ENCODE assay signal across 9 cellular contexts in the genomic region with DNA sequence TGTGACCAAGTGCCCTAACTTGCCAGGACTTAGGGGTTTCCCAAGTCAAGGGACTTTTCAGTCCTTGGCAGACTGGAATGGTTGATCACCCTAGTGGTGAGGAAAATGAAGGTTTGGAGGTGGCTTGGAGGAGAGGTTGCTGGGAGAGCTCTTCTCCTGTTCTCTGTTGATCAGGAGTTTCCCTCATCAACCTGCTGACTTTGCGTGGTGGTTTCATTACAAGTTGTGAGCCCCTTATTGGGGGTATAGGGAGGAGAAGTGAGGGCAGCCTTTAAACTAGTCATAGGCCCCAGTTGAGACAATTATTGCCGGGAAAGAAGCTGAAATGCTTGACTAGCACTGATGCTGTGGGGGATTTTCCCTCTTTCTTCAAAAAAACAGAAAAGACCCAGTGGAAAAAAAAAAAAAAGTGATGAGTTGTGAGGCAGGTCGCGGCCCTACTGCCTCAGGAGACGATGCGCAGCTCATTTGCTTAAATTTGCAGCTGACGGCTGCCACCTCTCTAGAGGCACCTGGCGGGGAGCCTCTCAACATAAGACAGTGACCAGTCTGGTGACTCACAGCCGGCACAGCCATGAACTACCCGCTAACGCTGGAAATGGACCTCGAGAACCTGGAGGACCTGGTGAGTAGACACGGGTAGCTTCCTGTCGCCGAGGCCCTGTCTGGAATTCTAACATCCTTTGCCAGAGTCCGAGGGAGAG. TPM values are rescaled to one million over a fixed set of nuclear protein-coding genes. Genes with fewer than 3 reads are reported as not detected.
DNase-seq lines count a peak whose midpoint lies in the region; ATAC-seq and TF ChIP-seq lines count a peak whose summit lies in the region.
"Had no signal": no experiment of that assay in that cellular context is flagged by ENCODE, and none has a peak within 500 bp of the region (broad histone marks: within the 10 kb centered on the region; RNA-seq: fewer than 3 reads in every experiment).

A gene with protein sequence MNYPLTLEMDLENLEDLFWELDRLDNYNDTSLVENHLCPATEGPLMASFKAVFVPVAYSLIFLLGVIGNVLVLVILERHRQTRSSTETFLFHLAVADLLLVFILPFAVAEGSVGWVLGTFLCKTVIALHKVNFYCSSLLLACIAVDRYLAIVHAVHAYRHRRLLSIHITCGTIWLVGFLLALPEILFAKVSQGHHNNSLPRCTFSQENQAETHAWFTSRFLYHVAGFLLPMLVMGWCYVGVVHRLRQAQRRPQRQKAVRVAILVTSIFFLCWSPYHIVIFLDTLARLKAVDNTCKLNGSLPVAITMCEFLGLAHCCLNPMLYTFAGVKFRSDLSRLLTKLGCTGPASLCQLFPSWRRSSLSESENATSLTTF (plus strand): TSS at position 525 of the 704 bp plus-strand sequence. CDS start 50 bp downstream, at position 575.

- DNase-seq in RWPE1 (ENCODE audit: low spot score) (no peak), HEK293T (ENCODE audit: extremely low spot score) (no peak), NCI-H524 treated with DMSO at 0.1 percent for 48 hours (lab: John Stamatoyannopoulos, UW) (no peak), NCI-H69 (lab: John Stamatoyannopoulos, UW) (no peak)

- peaks cover 52% of the 10 kb centered on the region for H3K4me1 ChIP-seq in mononuclear cell (ENCODE audit: insufficient read depth, low read length)

- no peaks in the 10 kb centered on the region for H3K9me3 ChIP-seq in mononuclear cell (ENCODE audit: low read depth, low read length)

- TF ChIP-seq CTCF in VCaP (conservative IDR thresholded peaks at IDR 0.05) (no peak), RWPE1 (conservative IDR thresholded peaks at IDR 0.05; ENCODE audit: low read depth) (no peak)

- H3K27me3 ChIP-seq in mononuclear cell (ENCODE audit: insufficient read depth, low read length), result no peaks in the 10 kb centered on the region

- CTCF ChIA-PET in RWPE1 (lab: Yijun Ruan, JAX), result interaction anchor here (0.6 to 0.8 kb wide), 3 partner anchors 47 to 99 kb away, joined by 3 to 6 read pairs (median 4); no protein-coding TSS in a partner anchor
- CTCF ChIA-PET in HEK293T (lab: Yijun Ruan, JAX), result interaction anchor here (1.2 kb wide), 1 partner anchor 194 kb away, joined by 3 read pairs; no protein-coding TSS in a partner anchor

- peak within 1 kb of the TSS; percentile 56 for H3K4me3 ChIP-seq in mononuclear cell (ENCODE audit: low read length)

- peak; percentile 78 for ATAC-seq in GM18517 (IDR thresholded peaks at IDR 0.05; ENCODE audit: unreplicated experiment)
- peak; percentile 58 for ATAC-seq in HG02852 (IDR thresholded peaks at IDR 0.05; ENCODE audit: unreplicated experiment)

- peak within 1 kb of the TSS; percentile 31; the same call in 1 of the 2 replicates for H3K27ac ChIP-seq in VCaP
- no peak within 1 kb of the TSS for H3K27ac ChIP-seq in RWPE1
- H3K27ac ChIP-seq: KMS-11 had no signal

- POLR2A ChIA-PET in RWPE1 (lab: Yijun Ruan, JAX; ENCODE audit: low non-redundant PET) (interaction anchor here (0.6 to 0.7 kb wide), 2 partner anchors 62 to 202 kb away, joined by 3 to 10 read pairs; no protein-coding TSS in a partner anchor), HEK293T (lab: Yijun Ruan, JAX) (interaction anchor here (1.1 to 1.9 kb wide), 3 partner anchors 11 to 91 kb away, joined by 3 to 8 read pairs (median 4); no protein-coding TSS in a partner anchor)

TF ChIP-seq in HEK293T, 16 proteins besides CTCF, POLR2A, EP300 and RAD21:
- TF ChIP-seq, protein P1, sequence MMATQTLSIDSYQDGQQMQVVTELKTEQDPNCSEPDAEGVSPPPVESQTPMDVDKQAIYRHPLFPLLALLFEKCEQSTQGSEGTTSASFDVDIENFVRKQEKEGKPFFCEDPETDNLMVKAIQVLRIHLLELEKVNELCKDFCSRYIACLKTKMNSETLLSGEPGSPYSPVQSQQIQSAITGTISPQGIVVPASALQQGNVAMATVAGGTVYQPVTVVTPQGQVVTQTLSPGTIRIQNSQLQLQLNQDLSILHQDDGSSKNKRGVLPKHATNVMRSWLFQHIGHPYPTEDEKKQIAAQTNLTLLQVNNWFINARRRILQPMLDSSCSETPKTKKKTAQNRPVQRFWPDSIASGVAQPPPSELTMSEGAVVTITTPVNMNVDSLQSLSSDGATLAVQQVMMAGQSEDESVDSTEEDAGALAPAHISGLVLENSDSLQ (IDR thresholded peaks at IDR 0.05), result no peak
- no peak for TF ChIP-seq SUZ12 (IDR thresholded peaks at IDR 0.05)
- no peak for TF ChIP-seq ZNF384 (IDR thresholded peaks at IDR 0.05)
- no peak for TF ChIP-seq FOXM1 (IDR thresholded peaks at IDR 0.05; ENCODE audit: borderline replicate concordance)
- TF ChIP-seq ELF4 (IDR thresholded peaks at IDR 0.05), result no peak
- TF ChIP-seq CTBP1 (IDR thresholded peaks at IDR 0.05; ENCODE audit: borderline replicate concordance), result no peak
- no peak for TF ChIP-seq TARDBP (IDR thresholded peaks at IDR 0.05)
- no peak for TF ChIP-seq ARNT (IDR thresholded peaks at IDR 0.05)
- no peak for TF ChIP-seq SP1 (IDR thresholded peaks at IDR 0.05)

RNA-seq across cellular contexts. Expression of the gene that starts here (rescaled TPM):
- 11.1 TPM for total RNA-seq in mononuclear cell
